9 cellular contexts compared by ENCODE assay signal in the genomic region with DNA sequence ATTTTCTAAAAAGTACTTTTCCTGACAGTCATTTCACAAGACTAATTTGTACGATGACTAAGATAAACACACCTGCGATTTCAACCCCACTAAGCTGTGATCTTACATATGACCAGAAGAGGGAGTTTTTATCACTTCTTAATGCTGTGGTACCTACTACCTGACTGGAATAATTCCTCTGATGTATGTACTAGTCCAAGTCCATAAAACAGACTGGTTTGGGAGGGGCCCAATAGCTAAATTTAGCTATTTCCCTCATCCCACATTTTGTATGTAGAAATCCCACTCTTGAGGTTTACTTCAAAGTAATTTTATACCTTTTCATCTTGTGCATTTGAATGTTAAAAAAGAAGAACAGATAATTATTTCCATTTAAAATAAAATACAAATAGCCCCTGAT. TPM values are rescaled to one million over a fixed set of nuclear protein-coding genes. Genes with fewer than 3 reads are reported as not detected.
DNase-seq lines count a peak whose midpoint lies in the region; ATAC-seq and TF ChIP-seq lines count a peak whose summit lies in the region.
"Had no signal": no experiment of that assay in that cellular context is flagged by ENCODE, and none has a peak within 500 bp of the region (broad histone marks: within the 10 kb centered on the region; RNA-seq: fewer than 3 reads in every experiment).

No MANE protein-coding gene starts in this region.

- H2AFZ ChIP-seq in H9 (ENCODE audit: low read length) = no peak overlapping the region

- H3K4me3 ChIP-seq in LNCaP clone FGC (ENCODE audit: low read depth, low read length) (no peak overlapping the region), thoracic aorta (no peak overlapping the region)

- peaks cover 4% of the 10 kb centered on the region; the same call in 1 of the 2 replicates for H3K4me1 ChIP-seq in H9 (ENCODE audit: insufficient read depth, low read length)
- H3K4me1 ChIP-seq in thoracic aorta (ENCODE audit: control insufficient read depth in 1 of 2, low read depth in 2 of 2) = peaks cover 11 to 38% of the 10 kb centered on the region in 2 donors

- H2BK120ac ChIP-seq in H9 (ENCODE audit: low read depth, low read length, poor library complexity, severe bottlenecking) = no peak overlapping the region

- no peak overlapping the region for H3K9ac ChIP-seq in H9 (ENCODE audit: extremely low read depth, insufficient read length, low read length)

- no peak overlapping the region for H3K14ac ChIP-seq in H9 (ENCODE audit: insufficient read depth, low read length)

- no peak overlapping the region for H3K4me2 ChIP-seq in H9 (ENCODE audit: insufficient read depth, insufficient read length, low read length)

- no peak overlapping the region for H2BK5ac ChIP-seq in H9 (ENCODE audit: insufficient read length, low read length)

- H3K36me3 ChIP-seq in thoracic aorta = no peaks in the 10 kb centered on the region

- H3K27ac Mint-ChIP-seq in activated naive CD4-positive, alpha-beta T cell treated with anti-CD3 and anti-CD28 coated beads, Interleukin-2, amount 50 U/mL, for 72 hours = no peak overlapping the region
- H3K27ac Mint-ChIP-seq in H9 (no peak overlapping the region), WTC11 (no peak overlapping the region), immature natural killer cell (peak overlapping the region in 5 of 6 donors; percentile 12 to 73 (median 49))

- no peak overlapping the region for H3K23ac ChIP-seq in H9 (ENCODE audit: insufficient read length, low read depth, low read length)

- H3K79me2 ChIP-seq in H9 (ENCODE audit: insufficient read depth, low read length) = no peaks in the 10 kb centered on the region

- H4K8ac ChIP-seq in H9 (replicated peaks; ENCODE audit: insufficient read length, low read depth, low read length) = no peak overlapping the region

- H3K27me3 ChIP-seq in H9 (ENCODE audit: insufficient read depth, low read length) (no peaks in the 10 kb centered on the region), thoracic aorta (replicated peaks; ENCODE audit: insufficient read depth) (no peaks in the 10 kb centered on the region)

- H4K91ac ChIP-seq in H9 (ENCODE audit: insufficient read length, low read depth, low read length) = no peak overlapping the region

- no peak overlapping the region for H2BK15ac ChIP-seq in H9 (ENCODE audit: low read depth, low read length)

- H3T11ph ChIP-seq in H9 (ENCODE audit: low read length) = no peak overlapping the region

- H3K4me1 Mint-ChIP-seq in H9 = peaks cover 37 to 48% of the 10 kb centered on the region in 2 experiments
- H3K4me1 Mint-ChIP-seq in WTC11 = peaks cover 53% of the 10 kb centered on the region
- peaks cover 24 to 45% of the 10 kb centered on the region in 2 donors for H3K4me1 Mint-ChIP-seq in immature natural killer cell

- POLR2A ChIA-PET in WTC11 (lab: Charles Lee) = no interaction called here

- no peak overlapping the region for H3K18ac ChIP-seq in H9 (ENCODE audit: insufficient read length, low read depth, low read length)

- H4K20me1 ChIP-seq in H9 (ENCODE audit: control insufficient read depth, insufficient read depth, insufficient read length) = no peaks in the 10 kb centered on the region

- H2BK12ac ChIP-seq in H9 (ENCODE audit: insufficient read length, low read depth, low read length) = no peak overlapping the region

- H3K4ac ChIP-seq in H9 (ENCODE audit: low read depth, low read length) = no peak overlapping the region

- H3K9me3 ChIP-seq in H9 (ENCODE audit: control insufficient read depth, low read depth, low read length) = no peaks in the 10 kb centered on the region
- no peaks in the 10 kb centered on the region for H3K9me3 ChIP-seq in thoracic aorta

- TF ChIP-seq CTCF in H9 (conservative IDR thresholded peaks at IDR 0.05) (peak; percentile 73), LNCaP clone FGC (IDR thresholded peaks at IDR 0.05; ENCODE audit: control insufficient read depth, extremely low read depth, insufficient read depth) (peak; percentile 63), WTC11 (IDR thresholded peaks at IDR 0.05) (peak; percentile 27), thoracic aorta (IDR thresholded peaks at IDR 0.05) (peak; percentile 65)

- no CpG with 5 or more reads among the region's 2 CpGs for WGBS in H9 (ENCODE audit: extremely low coverage, insufficient read length, low lambda C conversion rate)

- H3K27me3 Mint-ChIP-seq in H9 (ENCODE audit: low read depth) (no peaks in the 10 kb centered on the region), WTC11 (ENCODE audit: low read depth) (no peaks in the 10 kb centered on the region), immature natural killer cell (ENCODE audit: low read depth in 3 of 3) (peaks cover 0 to 7% (median 2%) of the 10 kb centered on the region in 3 donors)

- H3K4me3 Mint-ChIP-seq in H9 (no peak overlapping the region), WTC11 (no peak overlapping the region), immature natural killer cell (no peak overlapping the region)

- CTCF ChIA-PET in WTC11 (lab: Charles Lee) = interaction anchor here (0.6 to 4.2 kb wide), 11 partner anchors 9 to 38 kb away, joined by 3 to 36 read pairs (median 3); no protein-coding TSS in a partner anchor

- H2BK20ac ChIP-seq in H9 (ENCODE audit: low read depth, low read length, poor library complexity, severe bottlenecking) = no peak overlapping the region

- H3K56ac ChIP-seq in H9 (ENCODE audit: insufficient read length, low read depth, low read length) = no peak overlapping the region

- H3K9me3 Mint-ChIP-seq in activated naive CD4-positive, alpha-beta T cell treated with anti-CD3 and anti-CD28 coated beads, Interleukin-2, amount 50 U/mL, for 72 hours = no peaks in the 10 kb centered on the region
- H3K9me3 Mint-ChIP-seq in H9 (no peaks in the 10 kb centered on the region), WTC11 (no peaks in the 10 kb centered on the region), immature natural killer cell (no peaks in the 10 kb centered on the region)

- no peak for DNase-seq in activated naive CD4-positive, alpha-beta T cell treated with anti-CD3 and anti-CD28 coated beads, Interleukin-2, amount 50 U/mL, for 72 hours (ENCODE audit: low spot score in 2 of 2)
- DNase-seq in activated naive CD4-positive, alpha-beta T cell treated with anti-CD3 and anti-CD28 coated beads, Interleukin-2, amount 50 U/mL, for 16 hours = no peak
- DNase-seq in H9 (no peak), LNCaP clone FGC (ENCODE audit: low read depth) (peak; percentile 46), WTC11 (ENCODE audit: low spot score) (no peak), immature natural killer cell (peak; percentile 49 to 62 (median 59)), thoracic aorta (ENCODE audit: low spot score) (no peak), GOT3 (lab: John Stamatoyannopoulos, UW) (no peak)

- H4K5ac ChIP-seq in H9 (ENCODE audit: insufficient read length, low read depth, low read length) = no peak overlapping the region

- no peak overlapping the region for H2AK5ac ChIP-seq in H9 (ENCODE audit: insufficient read length, low read length)

- H3K79me1 ChIP-seq in H9 (ENCODE audit: insufficient read depth, low read depth, low read length, poor library complexity, severe bottlenecking) = no peaks in the 10 kb centered on the region

- peak; percentile 66 to 80 for ATAC-seq in activated naive CD4-positive, alpha-beta T cell treated with anti-CD3 and anti-CD28 coated beads, Interleukin-2, amount 50 U/mL, for 72 hours
- ATAC-seq in WTC11 (peak; percentile 63), thoracic aorta (ENCODE audit: insufficient number of reproducible peaks, low FRiP score, low read depth) (no peak)

- H3K27ac ChIP-seq in H9 (ENCODE audit: insufficient read length, low read depth, low read length) = no peak overlapping the region
- no peak overlapping the region for H3K27ac ChIP-seq in thoracic aorta

- no peaks in the 10 kb centered on the region for H3K36me3 Mint-ChIP-seq in activated naive CD4-positive, alpha-beta T cell treated with anti-CD3 and anti-CD28 coated beads, Interleukin-2, amount 50 U/mL, for 72 hours
- H3K36me3 Mint-ChIP-seq in H9 (ENCODE audit: insufficient read depth in 1 of 3, low read depth in 3 of 3) (no peaks in the 10 kb centered on the region), WTC11 (no peaks in the 10 kb centered on the region), immature natural killer cell (no peaks in the 10 kb centered on the region)

- no peaks in the 10 kb centered on the region for H3K23me2 ChIP-seq in H9 (ENCODE audit: insufficient read length, low read depth, low read length, poor library complexity, severe bottlenecking)

TF ChIP-seq in WTC11, 78 proteins besides CTCF, POLR2A, EP300 and RAD21 (continues in another document):
- TF ChIP-seq KAT7 (CRISPR knock-in tag; IDR thresholded peaks at IDR 0.05; ENCODE audit: borderline replicate concordance) (no peak), ZNF396 (CRISPR knock-in tag; IDR thresholded peaks at IDR 0.05; ENCODE audit: borderline replicate concordance) (no peak), ZNF263 (CRISPR knock-in tag; IDR thresholded peaks at IDR 0.05; ENCODE audit: low read depth) (no peak), NFE2L1 (CRISPR knock-in tag; IDR thresholded peaks at IDR 0.05) (no peak), ZSCAN18 (CRISPR knock-in tag; IDR thresholded peaks at IDR 0.05) (no peak), ZNF232 (CRISPR knock-in tag; IDR thresholded peaks at IDR 0.05) (no peak), TEAD4 (CRISPR knock-in tag; IDR thresholded peaks at IDR 0.05) (no peak), SMAD4 (CRISPR knock-in tag; IDR thresholded peaks at IDR 0.05) (no peak)

RNA-seq across cellular contexts. Expression of gene SCAANT1, which starts 49.7 kb away (rescaled TPM):
- not detected for total RNA-seq in activated naive CD4-positive, alpha-beta T cell treated with anti-CD3 and anti-CD28 coated beads, Interleukin-2, amount 50 U/mL, for 72 hours
- not detected in 2 replicates for total RNA-seq in H9 (2021)
- total RNA-seq in WTC11 (2021) = 1.3 TPM in 1 of 3 replicates, not detected in the others
- 1 to 10 TPM in 1 of 3 donors, not detected in 2; 6.3 TPM for polyA plus RNA-seq in immature natural killer cell
- not detected for total RNA-seq in thoracic aorta
- total RNA-seq: glomerular endothelial cell had no signal

Comparison
In these comparisons a context has a peak if more than half of its experiments do, and no peak if none do; other contexts are left out.
1. DNase-seq: peak in LNCaP clone FGC (single experiment) and immature natural killer cell (3 of 3); none in activated naive CD4-positive, alpha-beta T cell treated with anti-CD3 and anti-CD28 coated beads, Interleukin-2, amount 50 U/mL, for 72 hours (0 of 2), activated naive CD4-positive, alpha-beta T cell treated with anti-CD3 and anti-CD28 coated beads, Interleukin-2, amount 50 U/mL, for 16 hours (single experiment), H9 (single experiment), WTC11 (single experiment), thoracic aorta (single experiment) and GOT3 (single experiment).
2. H3K27ac Mint-ChIP-seq: peak in immature natural killer cell (5 of 6); none in activated naive CD4-positive, alpha-beta T cell treated with anti-CD3 and anti-CD28 coated beads, Interleukin-2, amount 50 U/mL, for 72 hours (0 of 2), H9 (0 of 3) and WTC11 (single experiment).
3. Peak in every context shown above with its lines, with median percentiles within 50 percentile points of each other: CTCF ChIP-seq.